17 cellular contexts compared by ENCODE assay signal in genomic region chr6:2715737-2716136, GRCh38. TPM values are rescaled to one million over a fixed set of nuclear protein-coding genes. Genes with fewer than 3 reads are reported as not detected.
DNase-seq lines count a peak whose midpoint lies in the region; ATAC-seq, FAIRE-seq and TF ChIP-seq lines count a peak whose summit lies in the region.
"Had no signal": no experiment of that assay in that cellular context is flagged by ENCODE, and none has a peak within 500 bp of the region (broad histone marks: within the 10 kb centered on the region; RNA-seq: fewer than 3 reads in every experiment).

No MANE protein-coding gene starts in this region.

- FAIRE-seq in kidney (lab: Jason Lieb, UNC) (peak; percentile 15), GM12891 (lab: Jason Lieb, UNC) (no peak)
- FAIRE-seq: H54 had no signal

- H3K9ac ChIP-seq in kidney (ENCODE audit: low read length in 2 of 2): no peak overlapping the region

- no peaks in the 10 kb centered on the region for H3K9me3 Mint-ChIP-seq in endothelial cell (ENCODE audit: unreplicated experiment)

- ATAC-seq in psoas muscle: no peak
- ATAC-seq: PC-3 had no signal

- H3K9me3 ChIP-seq in kidney (ENCODE audit: control insufficient read depth in 1 of 2, low read length in 2 of 2): no peaks in the 10 kb centered on the region
- peaks cover 3% of the 10 kb centered on the region for H3K9me3 ChIP-seq in psoas muscle
- H3K9me3 ChIP-seq: SJCRH30 had no signal

- no peaks in the 10 kb centered on the region for H3K27me3 Mint-ChIP-seq in endothelial cell (ENCODE audit: unreplicated experiment)

- H3K27ac Mint-ChIP-seq in endothelial cell (ENCODE audit: unreplicated experiment): no peak overlapping the region
- H3K27ac Mint-ChIP-seq: CD14-positive monocyte had no signal

- peaks cover 4 to 13% of the 10 kb centered on the region in 2 donors for H3K4me1 ChIP-seq in kidney (ENCODE audit: control insufficient read depth in 1 of 2, insufficient read depth in 1 of 2, low read depth in 1 of 2, low read length in 2 of 2)
- peaks cover 28% of the 10 kb centered on the region for H3K4me1 ChIP-seq in psoas muscle
- H3K4me1 ChIP-seq: SJCRH30 had no signal

- H3K4me3 Mint-ChIP-seq in endothelial cell (ENCODE audit: unreplicated experiment): no peak overlapping the region
- H3K4me3 Mint-ChIP-seq: CD14-positive monocyte had no signal

- H3K27ac ChIP-seq in kidney (ENCODE audit: low read depth in 2 of 2, low read length in 2 of 2) (peak overlapping the region in 1 of 2 donors; percentile 55), psoas muscle (peak overlapping the region; percentile 81)
- H3K27ac ChIP-seq: SJCRH30 had no signal

- H3K27me3 ChIP-seq in psoas muscle (ENCODE audit: insufficient read depth in 3 of 3, low read length in 2 of 3): no peaks in the 10 kb centered on the region
- H3K27me3 ChIP-seq: SJCRH30 had no signal

- DNase-seq in NCI-H526 (lab: John Stamatoyannopoulos, UW) (peak; percentile 85 to 91), kidney (no peak), psoas muscle (no peak), GM12891 (ENCODE audit: insufficient read length, low spot score) (no peak), amygdala (lab: John Stamatoyannopoulos, UW) (no peak), T-helper 1 cell (no peak), endothelial cell (ENCODE audit: low spot score) (no peak)
- DNase-seq: AML-193, DMS 273 treated with DMSO at 0.1 percent for 48 hours, GDM1, NCI-H1105 treated with DMSO at 0.1 percent for 48 hours, NCI-H1694 treated with DMSO at 0.1 percent for 48 hours, NCI-H510A treated with DMSO at 0.1 percent for 48 hours, PC-3, SJCRH30 had no signal

- peaks cover 8% of the 10 kb centered on the region for H3K36me3 Mint-ChIP-seq in endothelial cell (ENCODE audit: low read depth, unreplicated experiment)

- TF ChIP-seq CTCF in kidney (IDR thresholded peaks at IDR 0.05; ENCODE audit: borderline replicate concordance, extremely low read depth, insufficient read depth) (no peak), psoas muscle (IDR thresholded peaks at IDR 0.05) (no peak), endothelial cell (IDR thresholded peaks at IDR 0.05; ENCODE audit: unreplicated experiment) (no peak)

- no peaks in the 10 kb centered on the region for H3K36me3 ChIP-seq in kidney (ENCODE audit: control insufficient read depth in 1 of 2, insufficient read depth in 2 of 2, low read length in 2 of 2)
- H3K36me3 ChIP-seq in psoas muscle (ENCODE audit: insufficient read depth in 1 of 2, low read depth in 1 of 2): no peaks in the 10 kb centered on the region
- H3K36me3 ChIP-seq: SJCRH30 had no signal

- H3K4me3 ChIP-seq in kidney (ENCODE audit: low read length in 2 of 2) (no peak overlapping the region), psoas muscle (no peak overlapping the region)
- H3K4me3 ChIP-seq: SJCRH30 had no signal

- intact Hi-C loops in kidney (cut with DNase I): no loop called here
- intact Hi-C loops in psoas muscle (cut with DNase I): no loop called here

- TF ChIP-seq POLR2A in GM12891 (IDR thresholded peaks at IDR 0.05; ENCODE audit: low read depth, low read length): no peak

- 22 to 51% (median 28%) methylated on average over 5 of the region's 5 CpGs for WGBS in psoas muscle, 3 donors

- H3K4me1 Mint-ChIP-seq in endothelial cell (ENCODE audit: unreplicated experiment): no peaks in the 10 kb centered on the region

TF ChIP-seq in GM12891, 5 proteins besides CTCF, POLR2A, EP300 and RAD21:
- TF ChIP-seq POU2F2 (IDR thresholded peaks at IDR 0.05; ENCODE audit: low read depth, low read length): no peak
- TF ChIP-seq POLR2AphosphoS5 (IDR thresholded peaks at IDR 0.05; ENCODE audit: low read depth, low read length): no peak
- TF ChIP-seq SPI1 (IDR thresholded peaks at IDR 0.05; ENCODE audit: low read depth, low read length): no peak
- no peak for TF ChIP-seq PAX5 (IDR thresholded peaks at IDR 0.05; ENCODE audit: insufficient read depth, low read length, severe bottlenecking)

RNA-seq across cellular contexts. Expression of gene MYLK4, which starts 35.0 kb away (rescaled TPM):
- 1.3 TPM for total RNA-seq in kidney
- 1.1 TPM for polyA plus RNA-seq in kidney (ENCODE audit: insufficient read depth, low read depth, low replicate concordance)
- total RNA-seq in psoas muscle: 10 to 100 TPM in 1 of 4 donors, 1 to 10 TPM in 3; 1.2 to 23.4 (median 2.2) TPM
- polyA plus RNA-seq in psoas muscle: 100 to 1,000 TPM in 1 of 3 donors, 10 to 100 TPM in 1, under 1 TPM in 1; 0.09 to 143 (median 30.0) TPM
- 0.04 TPM for polyA plus RNA-seq in GM12891 (2012; ENCODE audit: low read depth, missing spikeins)
- 0.97 TPM for total RNA-seq in endothelial cell (ENCODE audit: unreplicated experiment)

RNA-seq across cellular contexts. Expression of gene WRNIP1, which starts 49.5 kb away (rescaled TPM):
- total RNA-seq in kidney (38.0 TPM), psoas muscle (10 to 100 TPM; 26.5 to 53.3 (median 41.3) TPM), endothelial cell (ENCODE audit: unreplicated experiment) (48.6 TPM)
- polyA plus RNA-seq in kidney (ENCODE audit: insufficient read depth, low read depth, low replicate concordance) (46.3 TPM), psoas muscle (10 to 100 TPM; 38.0 to 73.9 (median 56.4) TPM)
- polyA plus RNA-seq in GM12891 (2012; ENCODE audit: low read depth, missing spikeins): 16.3 TPM

Comparison
In these comparisons a context has a peak if more than half of its experiments do, and no peak if none do; other contexts are left out.
1. DNase-seq: peak in NCI-H526 (2 of 2); none in kidney (single experiment), psoas muscle (0 of 2), GM12891 (single experiment), amygdala (0 of 56), T-helper 1 cell (0 of 5) and endothelial cell (single experiment).